In genomic region chr10:66833861-66834260, GRCh38 we compare ENCODE assay signal across 16 cellular contexts.
DNase-seq lines count a peak whose midpoint lies in the region; ATAC-seq and TF ChIP-seq lines count a peak whose summit lies in the region.
"Had no signal": no experiment of that assay in that cellular context is flagged by ENCODE, and none has a peak within 500 bp of the region (broad histone marks: within the 10 kb centered on the region; RNA-seq: fewer than 3 reads in every experiment).

No MANE protein-coding gene starts in this region.

- no peaks in the 10 kb centered on the region for H3K79me2 ChIP-seq in PC-3 (ENCODE audit: low read length)
- H3K79me2 ChIP-seq in Karpas-422 (ENCODE audit: low read length), result no peaks in the 10 kb centered on the region

- intact Hi-C loops in Calu3 (cut with micrococcal nuclease; ENCODE audit: unreplicated experiment) (loop anchor here (1.0 kb wide), 1 partner anchor 29 kb away; no protein-coding TSS in a partner anchor), PC-3 (cut with micrococcal nuclease) (no loop called here)

- peaks cover 58% of the 10 kb centered on the region for H3K4me1 Mint-ChIP-seq in Calu3 (ENCODE audit: low read depth, unreplicated experiment)
- no peaks in the 10 kb centered on the region for H3K4me1 Mint-ChIP-seq in activated CD4-positive, alpha-beta T cell treated with anti-CD3 and anti-CD28 coated beads, Interleukin-2, amount 10 ng/mL, durations not matched to agents 7 days and 5 days
- H3K4me1 Mint-ChIP-seq: B cell had no signal

- no peak overlapping the region for H3K9ac ChIP-seq in PC-3 (ENCODE audit: low read length)
- H3K9ac ChIP-seq in Karpas-422 (ENCODE audit: low read length), result no peak overlapping the region

- ATAC-seq in PC-3, result peak; percentile 21
- no peak for ATAC-seq in GM21381 (IDR thresholded peaks at IDR 0.05; ENCODE audit: unreplicated experiment)
- ATAC-seq in GM21737 (IDR thresholded peaks at IDR 0.05; ENCODE audit: unreplicated experiment), result no peak

- H3K27me3 Mint-ChIP-seq in Calu3 (ENCODE audit: unreplicated experiment), result no peaks in the 10 kb centered on the region
- no peaks in the 10 kb centered on the region for H3K27me3 Mint-ChIP-seq in activated CD4-positive, alpha-beta T cell treated with anti-CD3 and anti-CD28 coated beads, Interleukin-2, amount 10 ng/mL, durations not matched to agents 7 days and 5 days
- H3K27me3 Mint-ChIP-seq: B cell had no signal

- DNase-seq in Calu3, result peak; percentile 48
- DNase-seq in PC-3, result peak; percentile 96
- DNase-seq in epithelial cell of prostate (ENCODE audit: low read depth, low spot score), result no peak
- DNase-seq in mucosa of gallbladder (ENCODE audit: low spot score), result peak; percentile 16
- no peak for DNase-seq in Karpas-422
- no peak for DNase-seq in activated CD4-positive, alpha-beta T cell treated with anti-CD3 and anti-CD28 coated beads, Interleukin-2, amount 10 ng/mL, durations not matched to agents 7 days and 5 days
- DNase-seq: DMS 273 treated with DMSO at 0.1 percent for 48 hours, DND-41, H9, NCI-H1105, NCI-H2081 had no signal

- peaks cover 14% of the 10 kb centered on the region for H3F3A ChIP-seq in PC-3 (ENCODE audit: low read length, unreplicated experiment)

- no peak overlapping the region for H2AFZ ChIP-seq in PC-3 (ENCODE audit: low read length)
- H2AFZ ChIP-seq in Karpas-422 (ENCODE audit: low read length), result no peak overlapping the region

- 0 out of 2 replicates have a peak, but pooled peaks cover 5% of the 10 kb centered on the region for H3K9me2 ChIP-seq in PC-3 (replicated peaks; ENCODE audit: low read length)
- H3K9me2 ChIP-seq in Karpas-422 (replicated peaks; ENCODE audit: insufficient read depth, low read length), result no peaks in the 10 kb centered on the region

- H3K9me3 Mint-ChIP-seq in Calu3 (ENCODE audit: low read depth, unreplicated experiment), result no peaks in the 10 kb centered on the region
- no peaks in the 10 kb centered on the region for H3K9me3 Mint-ChIP-seq in activated CD4-positive, alpha-beta T cell treated with anti-CD3 and anti-CD28 coated beads, Interleukin-2, amount 10 ng/mL, durations not matched to agents 7 days and 5 days
- H3K9me3 Mint-ChIP-seq: H9 had no signal

- H3K36me3 Mint-ChIP-seq in Calu3 (ENCODE audit: insufficient read depth, unreplicated experiment), result no peaks in the 10 kb centered on the region
- no peaks in the 10 kb centered on the region for H3K36me3 Mint-ChIP-seq in activated CD4-positive, alpha-beta T cell treated with anti-CD3 and anti-CD28 coated beads, Interleukin-2, amount 10 ng/mL, durations not matched to agents 7 days and 5 days (ENCODE audit: low read depth)

- H3K4me1 ChIP-seq in PC-3 (ENCODE audit: insufficient read depth, low read length), result peaks cover 59% of the 10 kb centered on the region
- no peaks in the 10 kb centered on the region for H3K4me1 ChIP-seq in Karpas-422 (ENCODE audit: low read length)
- H3K4me1 ChIP-seq: SJSA1 had no signal

- H3K27ac ChIP-seq in PC-3 (ENCODE audit: low read length) (peak overlapping the region; percentile 51), epithelial cell of prostate (peak overlapping the region; percentile 52), Karpas-422 (ENCODE audit: low read length) (no peak overlapping the region)
- H3K27ac ChIP-seq: RWPE1, SJSA1 had no signal

- H3K4me3 ChIP-seq in PC-3 (ENCODE audit: low read length) (no peak overlapping the region), Karpas-422 (ENCODE audit: low read length) (no peak overlapping the region)
- H3K4me3 ChIP-seq: SJSA1 had no signal

- no peaks in the 10 kb centered on the region for H3K9me3 ChIP-seq in PC-3 (ENCODE audit: low read length)
- no peaks in the 10 kb centered on the region for H3K9me3 ChIP-seq in Karpas-422 (ENCODE audit: low read length)
- H3K9me3 ChIP-seq: SJSA1 had no signal

- H3K27ac Mint-ChIP-seq in Calu3 (ENCODE audit: unreplicated experiment), result peak overlapping the region; percentile 63
- H3K27ac Mint-ChIP-seq in activated CD4-positive, alpha-beta T cell treated with anti-CD3 and anti-CD28 coated beads, Interleukin-2, amount 10 ng/mL, durations not matched to agents 7 days and 5 days, result no peak overlapping the region
- H3K27ac Mint-ChIP-seq: B cell, H9 had no signal

- CTCF ChIA-PET in Calu3 (lab: Charles Lee), result interaction anchor here (0.7 to 2.2 kb wide), 5 partner anchors 11 to 289 kb away, joined by 3 to 7 read pairs (median 3); no protein-coding TSS in a partner anchor
- CTCF ChIA-PET in PC-3 (lab: Charles Lee), result no interaction called here
- CTCF ChIA-PET in activated CD4-positive, alpha-beta T cell treated with anti-CD3 and anti-CD28 coated beads, Interleukin-2, amount 10 ng/mL, durations not matched to agents 7 days and 5 days (lab: Charles Lee), result no interaction called here

- H3K4me3 Mint-ChIP-seq in Calu3 (ENCODE audit: low read depth, unreplicated experiment), result peak overlapping the region; percentile 18
- H3K4me3 Mint-ChIP-seq in activated CD4-positive, alpha-beta T cell treated with anti-CD3 and anti-CD28 coated beads, Interleukin-2, amount 10 ng/mL, durations not matched to agents 7 days and 5 days, result no peak overlapping the region
- H3K4me3 Mint-ChIP-seq: B cell, H9 had no signal

- BruUV-seq in Calu3 (replicated peaks; lab: Mats Ljungman, UMichigan) (no TSS peak), PC-3 (replicated peaks; lab: Mats Ljungman, UMichigan) (no TSS peak)

- H3K4me2 ChIP-seq in PC-3 (ENCODE audit: low read length) (peak overlapping the region; percentile 15), Karpas-422 (ENCODE audit: low read depth, low read length, poor library complexity, severe bottlenecking) (no peak overlapping the region)

- TF ChIP-seq CTCF in Calu3 (IDR thresholded peaks at IDR 0.05; ENCODE audit: unreplicated experiment) (no peak), PC-3 (conservative IDR thresholded peaks at IDR 0.05; ENCODE audit: low read depth, low read length) (no peak)

- H3K36me3 ChIP-seq in PC-3 (ENCODE audit: low read depth, low read length) (no peaks in the 10 kb centered on the region), Karpas-422 (ENCODE audit: insufficient read depth, low read length) (no peaks in the 10 kb centered on the region)
- H3K36me3 ChIP-seq: SJSA1 had no signal

- H3K27me3 ChIP-seq in PC-3 (ENCODE audit: low read length), result no peaks in the 10 kb centered on the region
- H3K27me3 ChIP-seq in Karpas-422 (ENCODE audit: low read length), result no peaks in the 10 kb centered on the region
- H3K27me3 ChIP-seq: SJSA1 had no signal

- H4K20me1 ChIP-seq in PC-3 (ENCODE audit: low read length) (no peaks in the 10 kb centered on the region), Karpas-422 (ENCODE audit: insufficient read depth, low read depth, low read length) (no peaks in the 10 kb centered on the region)

- POLR2A ChIA-PET in PC-3 (lab: Charles Lee; ENCODE audit: unreplicated experiment), result interaction anchor here (0.6 kb wide), 2 partner anchors 76 to 158 kb away, joined by 3 to 4 read pairs; no protein-coding TSS in a partner anchor
- POLR2A ChIA-PET in activated CD4-positive, alpha-beta T cell treated with anti-CD3 and anti-CD28 coated beads, Interleukin-2, amount 10 ng/mL, durations not matched to agents 7 days and 5 days (lab: Charles Lee), result no interaction called here

Comparison
In these comparisons a context has a peak if more than half of its experiments do, and no peak if none do; other contexts are left out.
1. DNase-seq: peak in Calu3 (single experiment), PC-3 (single experiment) and mucosa of gallbladder (single experiment); none in epithelial cell of prostate (single experiment), Karpas-422 (single experiment) and activated CD4-positive, alpha-beta T cell treated with anti-CD3 and anti-CD28 coated beads, Interleukin-2, amount 10 ng/mL, durations not matched to agents 7 days and 5 days (single experiment).